Comparison of ENCODE assay signal across 1 cellular context in genomic region chr1:155208656-155209372, GRCh38.
TF ChIP-seq lines count a peak whose summit lies in the region.

MTX1 (plus strand) TSS chr1:155208695; CDS start chr1:155208805, 110 bp downstream.

TF ChIP-seq in GM12878, 131 proteins besides CTCF, POLR2A, EP300 and RAD21 (continued from another document and continues in another):
- no peak for TF ChIP-seq ZBTB4 (CRISPR knock-in tag; IDR thresholded peaks at IDR 0.05)
- TF ChIP-seq SMARCA5 (IDR thresholded peaks at IDR 0.05): peak; percentile 95
- 0 out of 2 replicates have a peak, but pooled peaks have one; percentile 26 for TF ChIP-seq TARDBP (IDR thresholded peaks at IDR 0.05; ENCODE audit: borderline replicate concordance)
- TF ChIP-seq SP1 (IDR thresholded peaks at IDR 0.05; ENCODE audit: low read depth, low read length): no peak
- peak; percentile 96 for TF ChIP-seq NKRF (conservative IDR thresholded peaks at IDR 0.05)
- peak; percentile 24 for TF ChIP-seq SIX5 (IDR thresholded peaks at IDR 0.05; ENCODE audit: low read depth, low read length, severe bottlenecking)
- TF ChIP-seq HCFC1 (IDR thresholded peaks at IDR 0.05; ENCODE audit: low read length): peak; percentile 56; the same call in 1 of the 2 replicates
- TF ChIP-seq JUND (IDR thresholded peaks at IDR 0.05; ENCODE audit: low read depth, low read length): no peak
- TF ChIP-seq CREB1 (IDR thresholded peaks at IDR 0.05; ENCODE audit: low read depth): peak; percentile 85
- no peak for TF ChIP-seq EED (IDR thresholded peaks at IDR 0.05; ENCODE audit: low read depth)
- no peak for TF ChIP-seq CEBPZ (IDR thresholded peaks at IDR 0.05; ENCODE audit: low read depth, low read length)
- no peak for TF ChIP-seq STAT3 (IDR thresholded peaks at IDR 0.05; ENCODE audit: low read depth, low read length)
- no peak; the same call in 1 of the 2 replicates for TF ChIP-seq NBN (IDR thresholded peaks at IDR 0.05)
- TF ChIP-seq BACH1 (IDR thresholded peaks at IDR 0.05; ENCODE audit: borderline replicate concordance): peak; percentile 63
- TF ChIP-seq PML (IDR thresholded peaks at IDR 0.05; ENCODE audit: low read length): no peak; the same call in 1 of the 2 replicates
- TF ChIP-seq NR2C1 (IDR thresholded peaks at IDR 0.05): peak; percentile 96
- no peak for TF ChIP-seq CBX5 (IDR thresholded peaks at IDR 0.05; ENCODE audit: low read depth)
- no peak for TF ChIP-seq WRNIP1 (IDR thresholded peaks at IDR 0.05; ENCODE audit: borderline replicate concordance, low read depth, low read length)
- TF ChIP-seq NFYA (IDR thresholded peaks at IDR 0.05; ENCODE audit: borderline replicate concordance, low read depth, low read length): no peak
- TF ChIP-seq MLLT1 (IDR thresholded peaks at IDR 0.05): 0 out of 2 replicates have a peak, but pooled peaks have one; percentile 22
- TF ChIP-seq CUX1 (IDR thresholded peaks at IDR 0.05; ENCODE audit: insufficient replicate concordance, low read depth, low read length): no peak
- TF ChIP-seq SREBF1 (IDR thresholded peaks at IDR 0.05; ENCODE audit: low read length): peak; percentile 43; the same call in 1 of the 2 replicates
- TF ChIP-seq HDAC2 (IDR thresholded peaks at IDR 0.05): no peak
- peak; percentile 24 for TF ChIP-seq RELA (IDR thresholded peaks at IDR 0.05; ENCODE audit: borderline replicate concordance, partially characterized antibody)
- TF ChIP-seq IKZF1 (conservative IDR thresholded peaks at IDR 0.05): peak; percentile 82
- no peak for TF ChIP-seq BCLAF1 (IDR thresholded peaks at IDR 0.05)
- no peak for TF ChIP-seq ZSCAN29 (IDR thresholded peaks at IDR 0.05)
- TF ChIP-seq SMAD1 (IDR thresholded peaks at IDR 0.05; ENCODE audit: low read depth, partially characterized antibody): no peak
- TF ChIP-seq HDAC6 (IDR thresholded peaks at IDR 0.05; ENCODE audit: unreplicated experiment): no peak
- TF ChIP-seq TCF12 (IDR thresholded peaks at IDR 0.05; ENCODE audit: low read depth, low read length): 0 out of 2 replicates have a peak, but pooled peaks have one; percentile 24
- peak; percentile 41; the same call in 1 of the 3 replicates for TF ChIP-seq POU2F2 (IDR thresholded peaks at IDR 0.05; ENCODE audit: borderline replicate concordance, low read depth, low read length)
- peak; percentile 65 to 87; a peak in 3 of 4 replicates for TF ChIP-seq BHLHE40 (IDR thresholded peaks at IDR 0.05; ENCODE audit: borderline replicate concordance in 1 of 2, low read depth in 2 of 2, low read length in 1 of 2)
- TF ChIP-seq FOXK2 (IDR thresholded peaks at IDR 0.05): peak; percentile 17; the same call in 1 of the 2 replicates
- no peak for TF ChIP-seq MTA3 (IDR thresholded peaks at IDR 0.05; ENCODE audit: borderline replicate concordance, low read length)
- peak; percentile 80 for TF ChIP-seq MXI1 (IDR thresholded peaks at IDR 0.05; ENCODE audit: low read depth, low read length)
- TF ChIP-seq SIN3A (IDR thresholded peaks at IDR 0.05; ENCODE audit: low read depth, low read length): peak; percentile 71
- peak; percentile 3; the same call in 1 of the 2 replicates for TF ChIP-seq TBL1XR1 (IDR thresholded peaks at IDR 0.05; ENCODE audit: low read depth, low read length)
- peak; percentile 71; the same call in 1 of the 2 replicates for TF ChIP-seq CREM (IDR thresholded peaks at IDR 0.05; ENCODE audit: low read depth)
- no peak for TF ChIP-seq EZH2 (IDR thresholded peaks at IDR 0.05; ENCODE audit: borderline replicate concordance, control insufficient read depth, low read depth, low read length)
- no peak for TF ChIP-seq MYB (IDR thresholded peaks at IDR 0.05; ENCODE audit: borderline replicate concordance, low read depth, low read length)
- TF ChIP-seq POLR2AphosphoS5 (IDR thresholded peaks at IDR 0.05; ENCODE audit: low read length): no peak; the same call in 1 of the 2 replicates
- TF ChIP-seq CBFB (IDR thresholded peaks at IDR 0.05; ENCODE audit: low read depth): 0 out of 2 replicates have a peak, but pooled peaks have one; percentile 34
- no peak for TF ChIP-seq ZZZ3 (IDR thresholded peaks at IDR 0.05; ENCODE audit: control insufficient read depth, insufficient read length, low read depth)
- TF ChIP-seq NR2C2 (IDR thresholded peaks at IDR 0.05; ENCODE audit: borderline replicate concordance, control insufficient read depth, insufficient read length, low read depth): peak; percentile 65
- TF ChIP-seq ATF3 (IDR thresholded peaks at IDR 0.05; ENCODE audit: borderline replicate concordance, extremely low read depth, low read depth, low read length): no peak
- TF ChIP-seq PAX8 (IDR thresholded peaks at IDR 0.05): no peak
